Comparison of ENCODE assay signal across 16 cellular contexts in genomic region chr7:66779669-66780408, GRCh38. TPM values are rescaled to one million over a fixed set of nuclear protein-coding genes. Genes with fewer than 3 reads are reported as not detected.
DNase-seq lines count a peak whose midpoint lies in the region; ATAC-seq and TF ChIP-seq lines count a peak whose summit lies in the region.
"Had no signal": no experiment of that assay in that cellular context is flagged by ENCODE, and none has a peak within 500 bp of the region (broad histone marks: within the 10 kb centered on the region; RNA-seq: fewer than 3 reads in every experiment).

No MANE protein-coding gene starts in this region.

- ATAC-seq in foreskin keratinocyte (peak; percentile 71), HG02588 (IDR thresholded peaks at IDR 0.05; ENCODE audit: unreplicated experiment) (no peak)
- ATAC-seq: T-cell had no signal

- peaks cover 38% of the 10 kb centered on the region for H3K36me3 Mint-ChIP-seq in activated naive CD4-positive, alpha-beta T cell treated with anti-CD3 and anti-CD28 coated beads, Interleukin-2, amount 10 ng/mL, durations not matched to agents 7 days and 5 days
- peaks cover 32% of the 10 kb centered on the region for H3K36me3 Mint-ChIP-seq in activated T-helper 1 cell treated with anti-CD3 and anti-CD28 coated beads, Interleukin-12 subunit alpha, Interleukin-12 subunit beta, Interleukin-2, Interleukin-4 antibody, amounts not matched to agents 30 ng/mL and 10 ng/mL and 1 ng/mL, durations not matched to agents 14 hours and 24 hours and 36 hours (ENCODE audit: low read depth)
- H3K36me3 Mint-ChIP-seq in type B pancreatic cell, result peaks cover 29% of the 10 kb centered on the region

- H3K9me3 Mint-ChIP-seq in activated naive CD4-positive, alpha-beta T cell treated with anti-CD3 and anti-CD28 coated beads, Interleukin-2, amount 10 ng/mL, durations not matched to agents 7 days and 5 days, result no peaks in the 10 kb centered on the region
- H3K9me3 Mint-ChIP-seq in activated T-helper 1 cell treated with anti-CD3 and anti-CD28 coated beads, Interleukin-12 subunit alpha, Interleukin-12 subunit beta, Interleukin-2, Interleukin-4 antibody, amounts not matched to agents 30 ng/mL and 10 ng/mL and 1 ng/mL, durations not matched to agents 14 hours and 24 hours and 36 hours, result no peaks in the 10 kb centered on the region
- no peaks in the 10 kb centered on the region for H3K9me3 Mint-ChIP-seq in type B pancreatic cell
- H3K9me3 Mint-ChIP-seq: T-cell had no signal

- peak overlapping the region; percentile 44 for H3K27ac Mint-ChIP-seq in activated naive CD4-positive, alpha-beta T cell treated with anti-CD3 and anti-CD28 coated beads, Interleukin-2, amount 10 ng/mL, durations not matched to agents 7 days and 5 days
- H3K27ac Mint-ChIP-seq in activated T-helper 1 cell treated with anti-CD3 and anti-CD28 coated beads, Interleukin-12 subunit alpha, Interleukin-12 subunit beta, Interleukin-2, Interleukin-4 antibody, amounts not matched to agents 30 ng/mL and 10 ng/mL and 1 ng/mL, durations not matched to agents 14 hours and 24 hours and 36 hours, result peak overlapping the region; percentile 52
- H3K27ac Mint-ChIP-seq in type B pancreatic cell, result peak overlapping the region; percentile 48

- intact Hi-C loops in activated T-helper 1 cell treated with anti-CD3 and anti-CD28 coated beads, Interleukin-12 subunit alpha, Interleukin-12 subunit beta, Interleukin-2, Interleukin-4 antibody, amounts not matched to agents 30 ng/mL and 10 ng/mL and 1 ng/mL, durations not matched to agents 14 hours and 24 hours and 36 hours (cut with micrococcal nuclease), result loop anchor here (1.0 kb wide), 1 partner anchor 10 kb away; no protein-coding TSS in a partner anchor

- H3K27me3 ChIP-seq in foreskin keratinocyte, result no peaks in the 10 kb centered on the region
- H3K27me3 ChIP-seq: spleen, transverse colon had no signal

- H3K27ac ChIP-seq in foreskin keratinocyte, result no peak overlapping the region
- no peak overlapping the region for H3K27ac ChIP-seq in substantia nigra (ENCODE audit: low read depth, low read length, poor library complexity, severe bottlenecking)
- H3K27ac ChIP-seq: transverse colon had no signal

- peaks cover 5% of the 10 kb centered on the region for H3K4me1 Mint-ChIP-seq in activated naive CD4-positive, alpha-beta T cell treated with anti-CD3 and anti-CD28 coated beads, Interleukin-2, amount 10 ng/mL, durations not matched to agents 7 days and 5 days
- H3K4me1 Mint-ChIP-seq in activated T-helper 1 cell treated with anti-CD3 and anti-CD28 coated beads, Interleukin-12 subunit alpha, Interleukin-12 subunit beta, Interleukin-2, Interleukin-4 antibody, amounts not matched to agents 30 ng/mL and 10 ng/mL and 1 ng/mL, durations not matched to agents 14 hours and 24 hours and 36 hours (ENCODE audit: low read depth), result peaks cover 10% of the 10 kb centered on the region
- no peaks in the 10 kb centered on the region for H3K4me1 Mint-ChIP-seq in type B pancreatic cell (ENCODE audit: unreplicated experiment)

- DNase-seq in activated naive CD4-positive, alpha-beta T cell treated with anti-CD3 and anti-CD28 coated beads, Interleukin-2, amount 10 ng/mL, durations not matched to agents 7 days and 5 days, result no peak
- no peak for DNase-seq in activated naive CD4-positive, alpha-beta T cell (lab: John Stamatoyannopoulos, UW)
- no peak for DNase-seq in activated T-helper 1 cell treated with anti-CD3 and anti-CD28 coated beads, Interleukin-12 subunit alpha, Interleukin-12 subunit beta, Interleukin-2, Interleukin-4 antibody, amounts not matched to agents 30 ng/mL and 10 ng/mL and 1 ng/mL, durations not matched to agents 14 hours and 24 hours and 36 hours (ENCODE audit: low spot score)
- DNase-seq in foreskin keratinocyte (peak; percentile 12 to 44), type B pancreatic cell (ENCODE audit: extremely low spot score, unreplicated experiment) (no peak), H4 (ENCODE audit: low spot score) (no peak), substantia nigra (lab: John Stamatoyannopoulos, UW) (no peak)
- DNase-seq: activated CD4-positive, alpha-beta T cell treated with anti-CD3 and anti-CD28 coated beads for 4 hours; activated effector memory CD4-positive, alpha-beta T cell treated with anti-CD3 and anti-CD28 coated beads, Interleukin-2, amount 50 U/mL, for 16 hours; erythroblast; MV-4-11; nucleus accumbens; spleen; T-cell; transverse colon had no signal

- TF ChIP-seq CTCF in foreskin keratinocyte (conservative IDR thresholded peaks at IDR 0.05) (no peak), type B pancreatic cell (conservative IDR thresholded peaks at IDR 0.05) (no peak)

- CTCF ChIA-PET in activated naive CD4-positive, alpha-beta T cell treated with anti-CD3 and anti-CD28 coated beads, Interleukin-2, amount 10 ng/mL, durations not matched to agents 7 days and 5 days (lab: Charles Lee), result no interaction called here

- H3K4me3 Mint-ChIP-seq in activated naive CD4-positive, alpha-beta T cell treated with anti-CD3 and anti-CD28 coated beads, Interleukin-2, amount 10 ng/mL, durations not matched to agents 7 days and 5 days, result no peak overlapping the region
- no peak overlapping the region for H3K4me3 Mint-ChIP-seq in activated T-helper 1 cell treated with anti-CD3 and anti-CD28 coated beads, Interleukin-12 subunit alpha, Interleukin-12 subunit beta, Interleukin-2, Interleukin-4 antibody, amounts not matched to agents 30 ng/mL and 10 ng/mL and 1 ng/mL, durations not matched to agents 14 hours and 24 hours and 36 hours
- H3K4me3 Mint-ChIP-seq in type B pancreatic cell, result no peak overlapping the region
- H3K4me3 Mint-ChIP-seq: T-cell had no signal

- H3K27me3 Mint-ChIP-seq in activated naive CD4-positive, alpha-beta T cell treated with anti-CD3 and anti-CD28 coated beads, Interleukin-2, amount 10 ng/mL, durations not matched to agents 7 days and 5 days, result no peaks in the 10 kb centered on the region
- H3K27me3 Mint-ChIP-seq in activated T-helper 1 cell treated with anti-CD3 and anti-CD28 coated beads, Interleukin-12 subunit alpha, Interleukin-12 subunit beta, Interleukin-2, Interleukin-4 antibody, amounts not matched to agents 30 ng/mL and 10 ng/mL and 1 ng/mL, durations not matched to agents 14 hours and 24 hours and 36 hours (ENCODE audit: insufficient read depth), result no peaks in the 10 kb centered on the region
- H3K27me3 Mint-ChIP-seq in type B pancreatic cell, result no peaks in the 10 kb centered on the region
- H3K27me3 Mint-ChIP-seq: T-cell had no signal

- peaks cover 10% of the 10 kb centered on the region for H3K4me1 ChIP-seq in foreskin keratinocyte
- H3K4me1 ChIP-seq: transverse colon had no signal

RNA-seq across cellular contexts. Expression of gene RABGEF1, which starts 39.3 kb away (rescaled TPM):
- total RNA-seq in activated T-helper 1 cell treated with anti-CD3 and anti-CD28 coated beads, Interleukin-12 subunit alpha, Interleukin-12 subunit beta, Interleukin-2, Interleukin-4 antibody, amounts not matched to agents 30 ng/mL and 10 ng/mL and 1 ng/mL, durations not matched to agents 14 hours and 24 hours and 36 hours, result 26.7 and 27.8 TPM in 2 replicates
- total RNA-seq in foreskin keratinocyte (31.7 and 33.5 TPM in 2 replicates), type B pancreatic cell (ENCODE audit: low replicate concordance) (19.6 and 24.1 TPM in 2 replicates)
- 12.3 and 15.6 TPM in 2 replicates for polyA plus RNA-seq in foreskin keratinocyte
- 28.2 and 34.0 TPM in 2 replicates for total RNA-seq in H4 (2014; rRNA removed; shearing (Covaris generic))

Comparison
In these comparisons a context has a peak if more than half of its experiments do, and no peak if none do; other contexts are left out.
1. DNase-seq: peak in foreskin keratinocyte (2 of 2); none in activated naive CD4-positive, alpha-beta T cell treated with anti-CD3 and anti-CD28 coated beads, Interleukin-2, amount 10 ng/mL, durations not matched to agents 7 days and 5 days (single experiment), activated naive CD4-positive, alpha-beta T cell (0 of 4), activated T-helper 1 cell treated with anti-CD3 and anti-CD28 coated beads, Interleukin-12 subunit alpha, Interleukin-12 subunit beta, Interleukin-2, Interleukin-4 antibody, amounts not matched to agents 30 ng/mL and 10 ng/mL and 1 ng/mL, durations not matched to agents 14 hours and 24 hours and 36 hours (single experiment), type B pancreatic cell (single experiment), H4 (single experiment) and substantia nigra (0 of 49).
2. Peak in every context shown above with its lines, with median percentiles within 50 percentile points of each other: H3K27ac Mint-ChIP-seq.